In genomic region chr15:65363766-65364165, GRCh38 we compare ENCODE assay signal across 23 cellular contexts. TPM values are rescaled to one million over a fixed set of nuclear protein-coding genes. Genes with fewer than 3 reads are reported as not detected.
DNase-seq lines count a peak whose midpoint lies in the region; ATAC-seq and TF ChIP-seq lines count a peak whose summit lies in the region.
"Had no signal": no experiment of that assay in that cellular context is flagged by ENCODE, and none has a peak within 500 bp of the region (broad histone marks: within the 10 kb centered on the region; RNA-seq: fewer than 3 reads in every experiment).

No MANE protein-coding gene starts in this region.

- H3K4me2 ChIP-seq in osteoblast (ENCODE audit: insufficient read depth, low read length), result no peak overlapping the region

- peaks cover 4% of the 10 kb centered on the region for H3K36me3 Mint-ChIP-seq in glutamatergic neuron (ENCODE audit: unreplicated experiment)
- H3K36me3 Mint-ChIP-seq in natural killer cell treated with Interleukin-12 subunit alpha and Interleukin-12 subunit beta and Interleukin-15 and Interleukin-18, amount 100 ng/mL, for 72 hours, result no peaks in the 10 kb centered on the region

- H3K9me3 ChIP-seq in heart right ventricle (no peaks in the 10 kb centered on the region), osteoblast (ENCODE audit: low read depth, low read length) (no peaks in the 10 kb centered on the region)

- peaks cover 46% of the 10 kb centered on the region for H3K4me1 Mint-ChIP-seq in glutamatergic neuron (ENCODE audit: low read depth, unreplicated experiment)
- H3K4me1 Mint-ChIP-seq in natural killer cell treated with Interleukin-12 subunit alpha and Interleukin-12 subunit beta and Interleukin-15 and Interleukin-18, amount 100 ng/mL, for 72 hours (ENCODE audit: low read depth in 2 of 2), result no peaks in the 10 kb centered on the region

- peaks cover 0 to 29% (median 12%) of the 10 kb centered on the region in 7 donors for H3K27me3 ChIP-seq in heart right ventricle
- H3K27me3 ChIP-seq in osteoblast (ENCODE audit: insufficient read depth, low read length), result peaks cover 26% of the 10 kb centered on the region

- ATAC-seq in heart right ventricle, result no peak
- ATAC-seq in GM19035 (IDR thresholded peaks at IDR 0.05; ENCODE audit: unreplicated experiment), result no peak
- no peak for ATAC-seq in natural killer cell treated with Interleukin-12 subunit alpha and Interleukin-12 subunit beta and Interleukin-15 and Interleukin-18, amount 100 ng/mL, for 72 hours

- H3K36me3 ChIP-seq in heart right ventricle (no peaks in the 10 kb centered on the region), osteoblast (ENCODE audit: insufficient read depth, low read length) (no peaks in the 10 kb centered on the region)

- H3K4me3 Mint-ChIP-seq in glutamatergic neuron (ENCODE audit: unreplicated experiment), result no peak overlapping the region
- no peak overlapping the region for H3K4me3 Mint-ChIP-seq in natural killer cell treated with Interleukin-12 subunit alpha and Interleukin-12 subunit beta and Interleukin-15 and Interleukin-18, amount 100 ng/mL, for 72 hours

- H3K27me3 Mint-ChIP-seq in glutamatergic neuron (ENCODE audit: unreplicated experiment), result peaks cover 13% of the 10 kb centered on the region
- peaks cover 6 to 7% of the 10 kb centered on the region in 2 donors for H3K27me3 Mint-ChIP-seq in natural killer cell treated with Interleukin-12 subunit alpha and Interleukin-12 subunit beta and Interleukin-15 and Interleukin-18, amount 100 ng/mL, for 72 hours

- H3K79me2 ChIP-seq in osteoblast (ENCODE audit: insufficient read depth, low read length), result no peaks in the 10 kb centered on the region

- intact Hi-C loops in cardiac septum (cut with DNase I), result no loop called here
- intact Hi-C loops in heart right ventricle (cut with DNase I), result no loop called here

- H2AFZ ChIP-seq in osteoblast (ENCODE audit: low read length), result no peak overlapping the region
- H2AFZ ChIP-seq: GM23248 had no signal

- H3K27ac Mint-ChIP-seq in glutamatergic neuron (ENCODE audit: unreplicated experiment), result peak overlapping the region; percentile 55
- no peak overlapping the region for H3K27ac Mint-ChIP-seq in natural killer cell treated with Interleukin-12 subunit alpha and Interleukin-12 subunit beta and Interleukin-15 and Interleukin-18, amount 100 ng/mL, for 72 hours

- H4K20me1 ChIP-seq in osteoblast (ENCODE audit: insufficient read depth, low read length), result no peaks in the 10 kb centered on the region

- TF ChIP-seq CTCF in heart right ventricle (IDR thresholded peaks at IDR 0.05) (no peak), glutamatergic neuron (IDR thresholded peaks at IDR 0.05; ENCODE audit: partially characterized antibody, unreplicated experiment) (no peak), osteoblast (IDR thresholded peaks at IDR 0.05; ENCODE audit: extremely low read depth, low read depth, low read length) (no peak)

- WGBS in heart right ventricle, 2 donors, result 95 to 97% methylated on average over 2 of the region's 2 CpGs

- DNase-seq in cardiac septum (ENCODE audit: low spot score) (peak; percentile 20), heart right ventricle (no peak), glutamatergic neuron (peak; percentile 8), osteoblast (ENCODE audit: insufficient read length, low spot score, missing footprints) (peak; percentile 61), NCI-H2171 (lab: John Stamatoyannopoulos, UW) (no peak)
- DNase-seq in stimulated activated CD4-positive, alpha-beta T cell treated with anti-CD3 and anti-CD28 coated beads, Interleukin-15, amount 100 ng/mL, for 24 hours, result no peak
- DNase-seq in natural killer cell treated with Interleukin-12 subunit alpha and Interleukin-12 subunit beta and Interleukin-15 and Interleukin-18, amount 100 ng/mL, for 72 hours (ENCODE audit: low spot score), result no peak
- DNase-seq: DMS153, GDM1, GM23248, IMR-90, NCI-H1417 treated with DMSO at 0.1 percent for 48 hours, NCI-H187 treated with DMSO at 0.1 percent for 48 hours, NCI-H226, NCI-H524, SHP77 treated with DMSO at 0.1 percent for 48 hours had no signal

- H3K4me1 ChIP-seq in heart right ventricle (peaks cover 0 to 11% (median 0%) of the 10 kb centered on the region in 9 donors), osteoblast (ENCODE audit: insufficient read depth, low read length) (no peaks in the 10 kb centered on the region)

- H3K4me3 ChIP-seq in heart right ventricle, result no peak overlapping the region
- H3K4me3 ChIP-seq in osteoblast (ENCODE audit: insufficient read depth, low read length), result no peak overlapping the region
- H3K4me3 ChIP-seq: GM23248 had no signal

- peaks cover 6% of the 10 kb centered on the region for H3K9me3 Mint-ChIP-seq in glutamatergic neuron (ENCODE audit: unreplicated experiment)
- no peaks in the 10 kb centered on the region for H3K9me3 Mint-ChIP-seq in natural killer cell treated with Interleukin-12 subunit alpha and Interleukin-12 subunit beta and Interleukin-15 and Interleukin-18, amount 100 ng/mL, for 72 hours

- H3K27ac ChIP-seq in heart right ventricle, result no peak overlapping the region
- no peak overlapping the region for H3K27ac ChIP-seq in osteoblast (ENCODE audit: low read depth, low read length)
- H3K27ac ChIP-seq: 22Rv1, GM23248 had no signal

RNA-seq across cellular contexts. Expression of gene IGDCC3, which starts 14.0 kb away (rescaled TPM):
- total RNA-seq in cardiac septum (not detected), heart right ventricle (under 1 TPM in 7 of 10 donors, not detected in 3; 0.05 to 0.57 (median 0.16) TPM), glutamatergic neuron (ENCODE audit: unreplicated experiment) (342 TPM), osteoblast (0.29 TPM in 1 of 2 replicates, not detected in the other)
- under 1 TPM in 1 of 2 donors, not detected in 1; under 0.01 TPM for polyA plus RNA-seq in heart right ventricle
- total RNA-seq in natural killer cell treated with Interleukin-12 subunit alpha and Interleukin-12 subunit beta and Interleukin-15 and Interleukin-18, amount 100 ng/mL, for 72 hours, result not detected
- total RNA-seq: Daoy, GM23248, HT-29, M059J, RPMI7951 had no signal
- polyA plus RNA-seq: GM23248 had no signal

RNA-seq across cellular contexts. Expression of gene IGDCC4, which starts 59.0 kb away (rescaled TPM):
- total RNA-seq in cardiac septum (0.92 TPM), heart right ventricle (1 to 10 TPM in 5 of 10 donors, under 1 TPM in 5; 0.37 to 2.2 (median 0.94) TPM), glutamatergic neuron (ENCODE audit: unreplicated experiment) (53.9 TPM), osteoblast (3.6 and 6.2 TPM in 2 replicates)
- 1 to 10 TPM in 1 of 2 donors, under 1 TPM in 1; 0.35 to 1.2 TPM for polyA plus RNA-seq in heart right ventricle
- under 1 TPM; 0.07 to 0.20 TPM for total RNA-seq in natural killer cell treated with Interleukin-12 subunit alpha and Interleukin-12 subunit beta and Interleukin-15 and Interleukin-18, amount 100 ng/mL, for 72 hours
- total RNA-seq: HT-29 had no signal

RNA-seq across cellular contexts. Expression of gene RNU5B-1, which starts 59.3 kb away (rescaled TPM):
- total RNA-seq in cardiac septum (29.8 TPM), heart right ventricle (10 to 100 TPM in 2 of 10 donors, not detected in 8; 18.2 to 51.0 TPM), glutamatergic neuron (ENCODE audit: unreplicated experiment) (not detected), osteoblast (not detected in 2 replicates)
- polyA plus RNA-seq in heart right ventricle, result not detected
- total RNA-seq in natural killer cell treated with Interleukin-12 subunit alpha and Interleukin-12 subunit beta and Interleukin-15 and Interleukin-18, amount 100 ng/mL, for 72 hours, result not detected
- total RNA-seq: Daoy, GM23248, HT-29, IMR-90, M059J, RPMI7951 had no signal
- polyA plus RNA-seq: AG04450, GM23248, IMR-90 had no signal

Comparison
In these comparisons a context has a peak if more than half of its experiments do, and no peak if none do; other contexts are left out.
1. DNase-seq: peak in cardiac septum (single experiment), glutamatergic neuron (single experiment) and osteoblast (single experiment); none in heart right ventricle (0 of 2), stimulated activated CD4-positive, alpha-beta T cell treated with anti-CD3 and anti-CD28 coated beads, Interleukin-15, amount 100 ng/mL, for 24 hours (single experiment), natural killer cell treated with Interleukin-12 subunit alpha and Interleukin-12 subunit beta and Interleukin-15 and Interleukin-18, amount 100 ng/mL, for 72 hours (single experiment) and NCI-H2171 (single experiment).
2. RNA of gene IGDCC3, which starts 14.0 kb away (total RNA-seq): 342 TPM in glutamatergic neuron (single experiment); 0.05 to 0.57 TPM in heart right ventricle, not detected in cardiac septum (single experiment), 0.29 TPM in osteoblast and not detected in natural killer cell treated with Interleukin-12 subunit alpha and Interleukin-12 subunit beta and Interleukin-15 and Interleukin-18, amount 100 ng/mL, for 72 hours; every median in the first group is over 100 times any median in the second.